In the genomic region with DNA sequence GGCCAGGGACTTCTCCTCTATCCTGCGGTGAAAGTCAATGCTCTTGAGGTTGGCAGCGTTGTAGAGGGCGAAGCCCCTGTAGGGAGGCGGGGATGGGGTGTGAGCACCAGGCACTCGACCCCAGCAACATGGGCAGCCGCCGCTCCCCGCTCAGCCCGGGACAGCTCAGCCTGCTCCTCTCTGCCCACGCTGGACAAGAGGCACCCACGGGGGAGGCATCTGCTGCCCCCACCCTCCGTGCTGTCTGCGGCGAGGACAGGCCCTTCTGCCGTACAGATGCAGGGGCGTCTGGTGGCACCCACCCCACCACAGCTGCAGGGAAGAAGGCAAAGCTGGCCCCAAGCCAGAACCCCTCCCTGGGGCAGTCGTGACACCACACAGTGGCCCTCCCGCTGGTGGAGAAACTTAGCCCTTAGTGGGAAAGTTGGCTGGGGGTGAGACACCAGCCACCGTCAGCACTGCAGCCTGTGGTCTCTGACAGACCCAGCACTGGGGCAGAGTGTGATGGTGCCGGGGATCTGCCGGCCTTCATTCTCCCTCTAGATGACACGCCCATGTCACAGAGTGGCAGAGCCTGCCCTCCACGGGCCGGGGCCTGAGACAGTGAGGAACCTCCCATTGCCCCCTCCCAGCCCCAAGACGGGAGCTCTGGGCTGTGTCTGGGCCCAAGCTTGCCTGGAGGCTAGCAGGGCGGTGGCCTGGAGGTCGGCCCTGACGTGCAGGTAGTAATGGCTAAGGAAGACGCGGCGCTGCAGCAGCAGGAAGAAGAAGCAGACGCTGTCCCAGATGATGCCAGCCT, we compare ENCODE assay signal across 2 cellular contexts.
A peak's percentile ranks its signal among the peaks of the same experiment; 100 is the strongest.
TF ChIP-seq lines count a peak whose summit lies in the region.

No MANE protein-coding gene starts in this region.

TF ChIP-seq in A549, 52 proteins besides CTCF, POLR2A, EP300 and RAD21:
- TF ChIP-seq CBX8 (IDR thresholded peaks at IDR 0.05): no peak
- no peak for TF ChIP-seq HEYL (CRISPR knock-in tag; IDR thresholded peaks at IDR 0.05)
- TF ChIP-seq GATA3 (IDR thresholded peaks at IDR 0.05; ENCODE audit: borderline replicate concordance): no peak
- TF ChIP-seq HOXA7 (CRISPR knock-in tag; IDR thresholded peaks at IDR 0.05): no peak
- TF ChIP-seq RFX5 (IDR thresholded peaks at IDR 0.05): no peak
- TF ChIP-seq FOSL2 (IDR thresholded peaks at IDR 0.05): no peak
- no peak for TF ChIP-seq FOSL2 (CRISPR knock-in tag; IDR thresholded peaks at IDR 0.05)
- TF ChIP-seq EHMT2 (IDR thresholded peaks at IDR 0.05; ENCODE audit: low read depth): no peak
- TF ChIP-seq, protein P1, sequence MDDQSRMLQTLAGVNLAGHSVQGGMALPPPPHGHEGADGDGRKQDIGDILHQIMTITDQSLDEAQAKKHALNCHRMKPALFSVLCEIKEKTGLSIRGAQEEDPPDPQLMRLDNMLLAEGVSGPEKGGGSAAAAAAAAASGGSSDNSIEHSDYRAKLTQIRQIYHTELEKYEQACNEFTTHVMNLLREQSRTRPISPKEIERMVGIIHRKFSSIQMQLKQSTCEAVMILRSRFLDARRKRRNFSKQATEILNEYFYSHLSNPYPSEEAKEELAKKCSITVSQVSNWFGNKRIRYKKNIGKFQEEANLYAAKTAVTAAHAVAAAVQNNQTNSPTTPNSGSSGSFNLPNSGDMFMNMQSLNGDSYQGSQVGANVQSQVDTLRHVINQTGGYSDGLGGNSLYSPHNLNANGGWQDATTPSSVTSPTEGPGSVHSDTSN (IDR thresholded peaks at IDR 0.05): no peak
- no peak for TF ChIP-seq ZC3H11A (IDR thresholded peaks at IDR 0.05)
- TF ChIP-seq HES2 (IDR thresholded peaks at IDR 0.05): no peak
- TF ChIP-seq BHLHE40 (IDR thresholded peaks at IDR 0.05; ENCODE audit: low read depth, low read length): no peak
- no peak for TF ChIP-seq NFE2L2 (conservative IDR thresholded peaks at IDR 0.05; ENCODE audit: low read length)
- TF ChIP-seq RARB (CRISPR knock-in tag; IDR thresholded peaks at IDR 0.05): no peak
- TF ChIP-seq MAFK (IDR thresholded peaks at IDR 0.05; ENCODE audit: partially characterized antibody): no peak
- no peak for TF ChIP-seq EHF (CRISPR knock-in tag; IDR thresholded peaks at IDR 0.05)
- no peak for TF ChIP-seq RNF2 (IDR thresholded peaks at IDR 0.05; ENCODE audit: borderline replicate concordance, low read depth)

TF ChIP-seq in K562, 482 proteins besides CTCF, POLR2A, EP300 and RAD21:
- no peak for TF ChIP-seq ZNF445 (CRISPR knock-in tag; IDR thresholded peaks at IDR 0.05; ENCODE audit: low read depth)
- TF ChIP-seq, protein P2, sequence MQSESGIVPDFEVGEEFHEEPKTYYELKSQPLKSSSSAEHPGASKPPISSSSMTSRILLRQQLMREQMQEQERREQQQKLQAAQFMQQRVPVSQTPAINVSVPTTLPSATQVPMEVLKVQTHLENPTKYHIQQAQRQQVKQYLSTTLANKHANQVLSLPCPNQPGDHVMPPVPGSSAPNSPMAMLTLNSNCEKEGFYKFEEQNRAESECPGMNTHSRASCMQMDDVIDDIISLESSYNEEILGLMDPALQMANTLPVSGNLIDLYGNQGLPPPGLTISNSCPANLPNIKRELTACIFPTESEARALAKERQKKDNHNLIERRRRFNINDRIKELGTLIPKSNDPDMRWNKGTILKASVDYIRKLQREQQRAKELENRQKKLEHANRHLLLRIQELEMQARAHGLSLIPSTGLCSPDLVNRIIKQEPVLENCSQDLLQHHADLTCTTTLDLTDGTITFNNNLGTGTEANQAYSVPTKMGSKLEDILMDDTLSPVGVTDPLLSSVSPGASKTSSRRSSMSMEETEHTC (IDR thresholded peaks at IDR 0.05): no peak
- no peak for TF ChIP-seq HNRNPL (IDR thresholded peaks at IDR 0.05; ENCODE audit: low read depth, low read length)
- TF ChIP-seq BCL6 (CRISPR knock-in tag; IDR thresholded peaks at IDR 0.05): no peak
- peak; percentile 39 for TF ChIP-seq POLR2G (IDR thresholded peaks at IDR 0.05; ENCODE audit: low read depth, low read length)
- TF ChIP-seq RBM22 (IDR thresholded peaks at IDR 0.05; ENCODE audit: low read depth, low read length, poor library complexity, severe bottlenecking): peak; percentile 74
- TF ChIP-seq NBN (IDR thresholded peaks at IDR 0.05; ENCODE audit: low read depth): no peak
- TF ChIP-seq NFIC (IDR thresholded peaks at IDR 0.05): peak; percentile 81
TF ChIP-seq in K562: peak in this region for 3.
